Comparison of ENCODE assay signal across 19 cellular contexts in the genomic region with DNA sequence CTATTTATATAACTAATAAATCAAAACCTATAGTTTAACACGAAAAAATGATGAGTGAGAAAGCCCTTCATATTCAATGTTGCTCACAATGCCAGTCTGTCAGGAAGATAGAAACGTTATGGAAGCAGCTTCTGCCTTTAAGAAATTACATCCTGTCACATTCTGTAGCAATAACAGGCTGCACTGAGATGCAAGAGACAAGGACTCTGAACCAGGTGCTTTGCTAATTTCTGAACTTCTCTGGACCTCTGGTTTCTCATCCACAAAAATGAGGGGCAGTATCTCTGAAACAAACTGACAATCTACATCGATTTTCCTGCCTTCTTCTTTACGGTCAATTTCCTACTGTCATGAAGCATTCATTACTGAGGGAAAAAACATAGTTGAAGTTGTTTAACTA.
DNase-seq lines count a peak whose midpoint lies in the region; ATAC-seq, FAIRE-seq and TF ChIP-seq lines count a peak whose summit lies in the region.
"Had no signal": no experiment of that assay in that cellular context is flagged by ENCODE, and none has a peak within 500 bp of the region (broad histone marks: within the 10 kb centered on the region; RNA-seq: fewer than 3 reads in every experiment).

No MANE protein-coding gene starts in this region.

- H3K27ac ChIP-seq in HCT116 (ENCODE audit: low read depth, low read length) (no peak overlapping the region), astrocyte (ENCODE audit: low read depth, low read length) (no peak overlapping the region), neural progenitor cell (no peak overlapping the region)
- H3K27ac ChIP-seq: ascending aorta; BLaER1 treated with 17β-estradiol and CSF1 and Interleukin-3, amounts not matched to agents 10 nM and 100 nM; coronary artery; epithelial cell of prostate; psoas muscle; SJSA1; transverse colon had no signal

- no peak overlapping the region for H3K4me3 Mint-ChIP-seq in astrocyte (ENCODE audit: unreplicated experiment)
- no peak overlapping the region for H3K4me3 Mint-ChIP-seq in neural progenitor cell
- H3K4me3 Mint-ChIP-seq: stimulated activated memory B cell treated with anti-CD40 and anti-IgM and Interleukin-4, amounts not matched to agents 10 μg/mL and 1 μg/mL and 100 μg/mL, for 72 hours had no signal

- CTCF ChIA-PET in HCT116 (lab: Charles Lee) = interaction anchor here (0.7 to 1.6 kb wide), 13 partner anchors 18 to 960 kb away, joined by 3 to 19 read pairs (median 4); no protein-coding TSS in a partner anchor

- H3K9me3 ChIP-seq in HCT116 (ENCODE audit: control insufficient read depth in 1 of 2, insufficient read depth in 1 of 2, low read depth in 1 of 2, low read length in 2 of 2) = no peaks in the 10 kb centered on the region
- H3K9me3 ChIP-seq in astrocyte (ENCODE audit: insufficient read depth, low read depth, low read length) = no peaks in the 10 kb centered on the region
- H3K9me3 ChIP-seq in neural progenitor cell (ENCODE audit: low read depth) = peaks cover 3% of the 10 kb centered on the region
- H3K9me3 ChIP-seq: ascending aorta, psoas muscle, SJSA1, transverse colon had no signal

- peaks cover 8% of the 10 kb centered on the region for H3K9me3 Mint-ChIP-seq in astrocyte (ENCODE audit: unreplicated experiment)
- H3K9me3 Mint-ChIP-seq in neural progenitor cell = peaks cover 10% of the 10 kb centered on the region

- no peaks in the 10 kb centered on the region for H3K36me3 Mint-ChIP-seq in astrocyte (ENCODE audit: low read depth, unreplicated experiment)
- H3K36me3 Mint-ChIP-seq in neural progenitor cell = no peaks in the 10 kb centered on the region
- H3K36me3 Mint-ChIP-seq: stimulated activated memory B cell treated with anti-CD40 and anti-IgM and Interleukin-4, amounts not matched to agents 10 μg/mL and 1 μg/mL and 100 μg/mL, for 72 hours had no signal

- no peaks in the 10 kb centered on the region for H3K36me3 ChIP-seq in HCT116 (ENCODE audit: control insufficient read depth in 1 of 2, insufficient read depth in 2 of 2, low read length in 2 of 2)
- no peaks in the 10 kb centered on the region for H3K36me3 ChIP-seq in astrocyte (ENCODE audit: insufficient read depth, low read length)
- H3K36me3 ChIP-seq in neural progenitor cell = no peaks in the 10 kb centered on the region
- H3K36me3 ChIP-seq: ascending aorta; BLaER1 treated with 17β-estradiol and CSF1 and Interleukin-3, amounts not matched to agents 10 nM and 100 nM; SJSA1; transverse colon had no signal

- H4K20me1 ChIP-seq in HCT116 (ENCODE audit: insufficient read depth) = no peaks in the 10 kb centered on the region
- no peaks in the 10 kb centered on the region for H4K20me1 ChIP-seq in astrocyte (ENCODE audit: insufficient read depth, low read length)
- no peaks in the 10 kb centered on the region for H4K20me1 ChIP-seq in neural progenitor cell (ENCODE audit: low read depth)
- H4K20me1 ChIP-seq: BLaER1 treated with 17β-estradiol and CSF1 and Interleukin-3, amounts not matched to agents 10 nM and 100 nM had no signal

- H3K27me3 Mint-ChIP-seq in astrocyte (ENCODE audit: low read depth, unreplicated experiment) (no peaks in the 10 kb centered on the region), neural progenitor cell (ENCODE audit: insufficient read depth, low read depth) (no peaks in the 10 kb centered on the region)

- peak overlapping the region; percentile 83 for H2AFZ ChIP-seq in HCT116 (ENCODE audit: low read depth, low read length, poor library complexity, severe bottlenecking)
- H2AFZ ChIP-seq in astrocyte (ENCODE audit: low read depth, low read length) = no peak overlapping the region
- H2AFZ ChIP-seq in neural progenitor cell (replicated peaks) = peak overlapping the region; percentile 12

- no peak for TF ChIP-seq RAD21 in HCT116 (IDR thresholded peaks at IDR 0.05; ENCODE audit: low read depth)

- H3F3A ChIP-seq in neural progenitor cell (ENCODE audit: low read depth) = peaks cover 16% of the 10 kb centered on the region

- H3K79me2 ChIP-seq in HCT116 (ENCODE audit: insufficient read depth, low read length) (no peaks in the 10 kb centered on the region), astrocyte (ENCODE audit: insufficient read depth, low read length) (no peaks in the 10 kb centered on the region), neural progenitor cell (ENCODE audit: low read depth) (no peaks in the 10 kb centered on the region)

- no peaks in the 10 kb centered on the region for H3K27me3 ChIP-seq in HCT116 (ENCODE audit: insufficient read depth, low read length)
- H3K27me3 ChIP-seq in astrocyte (ENCODE audit: insufficient read depth, low read length) = no peaks in the 10 kb centered on the region
- H3K27me3 ChIP-seq in neural progenitor cell = no peaks in the 10 kb centered on the region
- H3K27me3 ChIP-seq: ascending aorta; BLaER1 treated with 17β-estradiol and CSF1 and Interleukin-3, amounts not matched to agents 10 nM and 100 nM; SJSA1; transverse colon had no signal

- DNase-seq in HCT116 (ENCODE audit: low read depth, low spot score) (no peak), NCI-H69 (lab: John Stamatoyannopoulos, UW) (peak; percentile 59), astrocyte (ENCODE audit: low read depth) (no peak), neural progenitor cell (ENCODE audit: low spot score) (no peak), NCI-H526 treated with DMSO at 0.1 percent for 48 hours (lab: John Stamatoyannopoulos, UW) (no peak), NCI-H82 treated with DMSO at 0.1 percent for 48 hours (lab: John Stamatoyannopoulos, UW; ENCODE audit: unreplicated experiment) (no peak)
- DNase-seq: activated effector memory CD4-positive, alpha-beta T cell treated with anti-CD3 and anti-CD28 coated beads, Interleukin-2, amount 50 U/mL, for 16 hours; activated T-cell treated with anti-CD3 and anti-CD28 coated beads, Interleukin-2, amount 50 U/mL, for 1 hour; effector CD8-positive, alpha-beta T cell; NK-92 treated with Interleukin-12 subunit alpha and Interleukin-12 subunit beta, amount 100 ng/mL, for 24 hours; psoas muscle had no signal

- FAIRE-seq in astrocyte (lab: Jason Lieb, UNC) = peak; percentile 17

- BruUV-seq in HCT116 (replicated peaks; lab: Mats Ljungman, UMichigan) = no TSS peak

- H3K4me1 ChIP-seq in HCT116 (ENCODE audit: control insufficient read depth in 1 of 2, insufficient read depth in 2 of 2, low read length in 2 of 2) (no peaks in the 10 kb centered on the region), astrocyte (ENCODE audit: insufficient read depth, low read length) (no peaks in the 10 kb centered on the region), neural progenitor cell (peaks cover 24% of the 10 kb centered on the region)
- H3K4me1 ChIP-seq: ascending aorta; BLaER1 treated with 17β-estradiol and CSF1 and Interleukin-3, amounts not matched to agents 10 nM and 100 nM; psoas muscle; SJSA1; transverse colon had no signal

- ATAC-seq in HCT116 (no peak), HG02623 (IDR thresholded peaks at IDR 0.05; ENCODE audit: unreplicated experiment) (no peak)

- H3K4me1 Mint-ChIP-seq in astrocyte (ENCODE audit: low read depth, unreplicated experiment) (no peaks in the 10 kb centered on the region), neural progenitor cell (peaks cover 11% of the 10 kb centered on the region)

- RAD21 ChIA-PET in HCT116 (lab: Charles Lee; ENCODE audit: low non-redundant PET in 1 of 2, low total read pairs in 2 of 2, uncharacterized antibody in 2 of 2, unreplicated experiment in 2 of 2) = interaction anchor here in 1 of 2 experiments (1.0 kb wide), 1 partner anchor 64 kb away, joined by 3 read pairs; no protein-coding TSS in a partner anchor

- H3K9ac ChIP-seq in HCT116 (ENCODE audit: low read length) (no peak overlapping the region), astrocyte (ENCODE audit: low read length) (no peak overlapping the region), neural progenitor cell (no peak overlapping the region)
- H3K9ac ChIP-seq: BLaER1 treated with 17β-estradiol and CSF1 and Interleukin-3, amounts not matched to agents 10 nM and 100 nM had no signal

- no peak for TF ChIP-seq POLR2A in HCT116 (IDR thresholded peaks at IDR 0.05; ENCODE audit: borderline replicate concordance, extremely low read depth, insufficient read depth, insufficient read length)

- H3K4me2 ChIP-seq in HCT116 (ENCODE audit: low read length) (no peak overlapping the region; the same call in 1 of the 2 replicates), astrocyte (ENCODE audit: low read length) (no peak overlapping the region), neural progenitor cell (no peak overlapping the region)
- H3K4me2 ChIP-seq: BLaER1 treated with 17β-estradiol and CSF1 and Interleukin-3, amounts not matched to agents 10 nM and 100 nM had no signal

- no peaks in the 10 kb centered on the region for H3K9me2 ChIP-seq in HCT116 (ENCODE audit: insufficient read depth)

- POLR2A ChIA-PET in HCT116 (lab: Charles Lee) = no interaction called here

- no peak overlapping the region for H3K27ac Mint-ChIP-seq in astrocyte (ENCODE audit: unreplicated experiment)
- H3K27ac Mint-ChIP-seq in neural progenitor cell = no peak overlapping the region
- H3K27ac Mint-ChIP-seq: stimulated activated memory B cell treated with anti-CD40 and anti-IgM and Interleukin-4, amounts not matched to agents 10 μg/mL and 1 μg/mL and 100 μg/mL, for 72 hours had no signal

- TF ChIP-seq CTCF in HCT116 (IDR thresholded peaks at IDR 0.05 in 2 of 3, conservative IDR thresholded peaks at IDR 0.05 in 1 of 3; ENCODE audit: borderline replicate concordance in 1 of 3, insufficient read depth in 1 of 3, low read depth in 2 of 3, low read length in 2 of 3) = no peak
- TF ChIP-seq CTCF in astrocyte (IDR thresholded peaks at IDR 0.05; ENCODE audit: insufficient read depth, low read depth, low read length) = no peak
- TF ChIP-seq CTCF in neural progenitor cell (IDR thresholded peaks at IDR 0.05) = no peak

- intact Hi-C loops in HCT116 (cut with micrococcal nuclease) = loop anchor here (1.0 to 2.0 kb wide), 2 partner anchors 415 to 639 kb away; no protein-coding TSS in a partner anchor

- H3K4me3 ChIP-seq in HCT116 (replicated peaks in 1 of 2; ENCODE audit: low read depth in 1 of 2, low read length in 2 of 2) (no peak overlapping the region), astrocyte (ENCODE audit: insufficient read depth, low read depth, low read length) (no peak overlapping the region), neural progenitor cell (no peak overlapping the region)
- H3K4me3 ChIP-seq: ascending aorta; BLaER1 treated with 17β-estradiol and CSF1 and Interleukin-3, amounts not matched to agents 10 nM and 100 nM; coronary artery; psoas muscle; SJSA1; transverse colon had no signal

TF ChIP-seq in HCT116, 20 proteins besides CTCF, POLR2A, EP300 and RAD21 (continues in another document):
- TF ChIP-seq CBX3 (IDR thresholded peaks at IDR 0.05; ENCODE audit: low read depth) (no peak), FOSL1 (IDR thresholded peaks at IDR 0.05; ENCODE audit: low read depth) (no peak), ZFX (IDR thresholded peaks at IDR 0.05) (no peak), POLR2AphosphoS5 (IDR thresholded peaks at IDR 0.05; ENCODE audit: low read depth, low read length) (no peak), EZH2 (IDR thresholded peaks at IDR 0.05) (no peak), JUND (IDR thresholded peaks at IDR 0.05) (no peak)
